ENCODE assay signal across 19 cellular contexts in genomic region chr20:62595069-62595468, GRCh38. TPM values are rescaled to one million over a fixed set of nuclear protein-coding genes. Genes with fewer than 3 reads are reported as not detected.
"Had no signal": no experiment of that assay in that cellular context is flagged by ENCODE, and none has a peak within 500 bp of the region (broad histone marks: within the 10 kb centered on the region; RNA-seq: fewer than 3 reads in every experiment).

No MANE protein-coding gene starts in this region.

- ATAC-seq: gastrocnemius medialis; natural killer cell treated with Interleukin-12 subunit alpha and Interleukin-12 subunit beta and Interleukin-15 and Interleukin-18, amount 100 ng/mL, for 72 hours; stimulated activated memory B cell treated with anti-CD40 and anti-IgM and Interleukin-4, amounts not matched to agents 10 μg/mL and 1 μg/mL and 100 μg/mL, for 72 hours had no signal

- H3K9ac ChIP-seq: parathyroid adenoma had no signal

- H3K36me3 ChIP-seq: gastrocnemius medialis, left lung, right atrium auricular region, sigmoid colon, tibial artery had no signal

- H3K4me3 ChIP-seq: dorsolateral prefrontal cortex, gastrocnemius medialis, left lung, mucosa of descending colon, right atrium auricular region, sigmoid colon, testis, tibial artery had no signal

- H2AFZ ChIP-seq: parathyroid adenoma had no signal

- H3K9me3 ChIP-seq: gastrocnemius medialis, left lung, right atrium auricular region, sigmoid colon, testis, tibial artery had no signal

- H3K4me1 ChIP-seq: gastrocnemius medialis, parathyroid adenoma, testis had no signal

- H3K27me3 ChIP-seq: right atrium auricular region, testis had no signal

- FAIRE-seq: colon had no signal

- H3K27ac ChIP-seq: dorsolateral prefrontal cortex, epithelial cell of prostate, gastrocnemius medialis, left lung, parathyroid adenoma, right atrium auricular region, sigmoid colon, testis, tibial artery had no signal

- DNase-seq: effector CD4-positive, alpha-beta T cell; gastrocnemius medialis; mesenchymal stem cell; naive B cell; sigmoid colon; stimulated activated naive CD8-positive, alpha-beta T cell treated with anti-CD3 and anti-CD28 coated beads, Interleukin-15, Interleukin-2, amounts not matched to agents 100 U/mL and 50 U/mL, for 24 hours; substantia nigra had no signal

- H3K79me2 ChIP-seq: parathyroid adenoma had no signal

RNA-seq across cellular contexts. Expression of gene SLCO4A1, which starts 47.2 kb away (rescaled TPM):
- total RNA-seq: skeletal muscle tissue had no signal
